In the genomic region with DNA sequence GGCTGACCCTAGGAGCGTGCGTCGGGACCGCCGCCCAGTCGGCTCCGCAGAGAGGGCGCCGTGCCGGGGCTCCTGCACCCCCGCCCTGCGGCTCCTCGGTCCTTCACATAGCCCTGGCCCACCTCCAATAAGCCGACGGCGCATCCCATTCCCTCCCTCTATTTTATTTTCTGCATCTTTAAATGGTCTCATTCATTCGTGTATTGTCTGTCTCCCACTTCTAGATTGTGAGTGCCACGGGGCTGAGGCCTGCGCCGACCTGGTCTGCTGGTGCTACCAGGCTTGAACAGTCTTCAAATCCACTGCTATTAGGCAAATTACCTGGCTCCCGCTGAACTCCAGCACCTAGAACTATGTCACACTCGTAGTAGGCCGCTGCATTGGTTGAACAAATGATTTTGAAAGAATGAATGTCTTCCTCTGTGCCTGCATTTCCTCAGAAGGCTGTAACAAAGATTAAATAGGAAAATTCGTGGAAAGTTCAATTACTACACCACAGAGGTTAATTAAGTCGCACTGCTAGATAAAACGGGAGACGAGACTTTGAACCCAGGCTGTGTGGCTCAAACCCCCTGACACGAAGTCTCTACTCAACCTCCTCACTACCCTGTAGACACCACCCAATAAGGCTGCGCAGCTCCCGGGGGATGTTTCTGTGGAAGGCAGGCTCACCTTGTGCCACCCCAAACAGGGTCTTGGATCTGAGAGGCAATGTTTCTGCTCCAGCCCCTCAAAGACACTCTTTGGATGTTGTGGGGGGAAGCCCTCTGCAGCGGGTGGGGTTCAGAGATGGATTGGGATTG, we compare ENCODE assay signal across 8 cellular contexts. TPM values are rescaled to one million over a fixed set of nuclear protein-coding genes. Genes with fewer than 3 reads are reported as not detected.
DNase-seq lines count a peak whose midpoint lies in the region; ATAC-seq and TF ChIP-seq lines count a peak whose summit lies in the region.

No MANE protein-coding gene starts in this region.

- H3K27ac Mint-ChIP-seq in dendritic cell treated with granulocyte-macrophage colony-stimulating factor and Interleukin-4, amounts not matched to agents 40 ng/mL and 50 ng/mL, for 4 days: peak overlapping the region; percentile 92
- peak overlapping the region in 1 of 2 donors; percentile 65 for H3K27ac Mint-ChIP-seq in activated naive CD4-positive, alpha-beta T cell treated with anti-CD3 and anti-CD28 coated beads, Interleukin-2, amount 50 U/mL, for 72 hours

- H3K9ac ChIP-seq in muscle layer of colon (ENCODE audit: low read length): no peak overlapping the region

- DNase-seq in AG09309 (ENCODE audit: low read depth) (no peak), MG63 (no peak), NCI-H1417 treated with DMSO at 0.1 percent for 48 hours (lab: John Stamatoyannopoulos, UW) (no peak), cerebellar nuclear complex (lab: John Stamatoyannopoulos, UW) (no peak)
- DNase-seq in activated naive CD4-positive, alpha-beta T cell treated with anti-CD3 and anti-CD28 coated beads, Interleukin-2, amount 50 U/mL, for 72 hours (ENCODE audit: low spot score in 2 of 2): no peak

- peaks cover 51% of the 10 kb centered on the region for H3K36me3 Mint-ChIP-seq in dendritic cell treated with granulocyte-macrophage colony-stimulating factor and Interleukin-4, amounts not matched to agents 40 ng/mL and 50 ng/mL, for 4 days (ENCODE audit: low read depth)
- peaks cover 6 to 16% of the 10 kb centered on the region in 2 donors for H3K36me3 Mint-ChIP-seq in activated naive CD4-positive, alpha-beta T cell treated with anti-CD3 and anti-CD28 coated beads, Interleukin-2, amount 50 U/mL, for 72 hours

- peaks cover 30% of the 10 kb centered on the region for H3K36me3 ChIP-seq in MG63
- H3K36me3 ChIP-seq in muscle layer of colon (ENCODE audit: insufficient read depth, low read length): peaks cover 13% of the 10 kb centered on the region

- peak overlapping the region; percentile 82 for H3K4me3 Mint-ChIP-seq in dendritic cell treated with granulocyte-macrophage colony-stimulating factor and Interleukin-4, amounts not matched to agents 40 ng/mL and 50 ng/mL, for 4 days

- H3K4me1 Mint-ChIP-seq in dendritic cell treated with granulocyte-macrophage colony-stimulating factor and Interleukin-4, amounts not matched to agents 40 ng/mL and 50 ng/mL, for 4 days (ENCODE audit: low read depth): peaks cover 76% of the 10 kb centered on the region

- H3K9me3 ChIP-seq in MG63 (no peaks in the 10 kb centered on the region), muscle layer of colon (ENCODE audit: low read length) (no peaks in the 10 kb centered on the region)

- intact Hi-C loops in dendritic cell treated with granulocyte-macrophage colony-stimulating factor and Interleukin-4, amounts not matched to agents 40 ng/mL and 50 ng/mL, for 4 days (cut with micrococcal nuclease): loop anchor here (2.0 kb wide), 1 partner anchor 17 kb away; the partner anchor contains the start of gene DNAJC4

- peaks cover 9% of the 10 kb centered on the region for H3K27me3 Mint-ChIP-seq in dendritic cell treated with granulocyte-macrophage colony-stimulating factor and Interleukin-4, amounts not matched to agents 40 ng/mL and 50 ng/mL, for 4 days

- no peak for ATAC-seq in HG03432 (IDR thresholded peaks at IDR 0.05; ENCODE audit: unreplicated experiment)
- no peak for ATAC-seq in activated naive CD4-positive, alpha-beta T cell treated with anti-CD3 and anti-CD28 coated beads, Interleukin-2, amount 50 U/mL, for 72 hours

- no peaks in the 10 kb centered on the region for H3K9me3 Mint-ChIP-seq in dendritic cell treated with granulocyte-macrophage colony-stimulating factor and Interleukin-4, amounts not matched to agents 40 ng/mL and 50 ng/mL, for 4 days
- H3K9me3 Mint-ChIP-seq in activated naive CD4-positive, alpha-beta T cell treated with anti-CD3 and anti-CD28 coated beads, Interleukin-2, amount 50 U/mL, for 72 hours: no peaks in the 10 kb centered on the region

- H3K4me3 ChIP-seq in AG09309 (ENCODE audit: control insufficient read depth, low read depth, low read length) (peak overlapping the region; percentile 81), MG63 (peak overlapping the region; percentile 60), muscle layer of colon (ENCODE audit: low read depth in 1 of 2, low read length in 2 of 2) (peak overlapping the region; percentile 66 to 100)

- H3K27ac ChIP-seq in muscle layer of colon (ENCODE audit: low read depth, low read length): peak overlapping the region; percentile 85

- H3K4me1 ChIP-seq in muscle layer of colon (ENCODE audit: insufficient read depth, low read length): peaks cover 35% of the 10 kb centered on the region

- no peak for TF ChIP-seq CTCF in AG09309 (IDR thresholded peaks at IDR 0.05; ENCODE audit: control insufficient read depth, insufficient read depth, low read depth, low read length, missing control alignments)

- H3K27me3 ChIP-seq in MG63: no peaks in the 10 kb centered on the region
- no peaks in the 10 kb centered on the region for H3K27me3 ChIP-seq in muscle layer of colon (ENCODE audit: control insufficient read depth in 1 of 2, insufficient read depth in 2 of 2, low read length in 2 of 2)

RNA-seq across cellular contexts. Expression of gene PPP1R14B, which starts 1.2 kb away (rescaled TPM):
- 506 and 662 TPM in 2 replicates for total RNA-seq in MG63 (2014; rRNA removed; shearing (Covaris generic); ENCODE audit: low replicate concordance)
- total RNA-seq in activated naive CD4-positive, alpha-beta T cell treated with anti-CD3 and anti-CD28 coated beads, Interleukin-2, amount 50 U/mL, for 72 hours: 100 to 1,000 TPM; 177 to 262 TPM

RNA-seq across cellular contexts. Expression of gene PLCB3, which starts 3.4 kb away (rescaled TPM):
- 24.8 and 37.4 TPM in 2 replicates for total RNA-seq in MG63 (2014; rRNA removed; shearing (Covaris generic); ENCODE audit: low replicate concordance)
- 10 to 100 TPM; 10.4 to 13.7 TPM for total RNA-seq in activated naive CD4-positive, alpha-beta T cell treated with anti-CD3 and anti-CD28 coated beads, Interleukin-2, amount 50 U/mL, for 72 hours

RNA-seq across cellular contexts. Expression of gene FKBP2, which starts 7.0 kb away (rescaled TPM):
- 22.8 and 50.8 TPM in 2 replicates for total RNA-seq in MG63 (2014; rRNA removed; shearing (Covaris generic); ENCODE audit: low replicate concordance)
- total RNA-seq in activated naive CD4-positive, alpha-beta T cell treated with anti-CD3 and anti-CD28 coated beads, Interleukin-2, amount 50 U/mL, for 72 hours: 10 to 100 TPM; 27.7 to 36.0 TPM

RNA-seq across cellular contexts. Expression of gene VEGFB, which starts 13.5 kb away (rescaled TPM):
- 9.3 and 19.0 TPM in 2 replicates for total RNA-seq in MG63 (2014; rRNA removed; shearing (Covaris generic); ENCODE audit: low replicate concordance)
- 100 to 1,000 TPM in 1 of 2 donors, 10 to 100 TPM in 1; 57.6 to 119 TPM for total RNA-seq in activated naive CD4-positive, alpha-beta T cell treated with anti-CD3 and anti-CD28 coated beads, Interleukin-2, amount 50 U/mL, for 72 hours

RNA-seq across cellular contexts. Expression of gene DNAJC4, which starts 17.6 kb away (rescaled TPM):
- total RNA-seq in MG63 (2014; rRNA removed; shearing (Covaris generic); ENCODE audit: low replicate concordance): 1.6 and 3.5 TPM in 2 replicates
- 10 to 100 TPM; 26.7 to 48.7 TPM for total RNA-seq in activated naive CD4-positive, alpha-beta T cell treated with anti-CD3 and anti-CD28 coated beads, Interleukin-2, amount 50 U/mL, for 72 hours
